15 cellular contexts compared by ENCODE assay signal in genomic region chr9:104879555-104880318, GRCh38. TPM values are rescaled to one million over a fixed set of nuclear protein-coding genes. Genes with fewer than 3 reads are reported as not detected.
A peak's percentile ranks its signal among the peaks of the same experiment; 100 is the strongest.
DNase-seq lines count a peak whose midpoint lies in the region; ATAC-seq and TF ChIP-seq lines count a peak whose summit lies in the region.
"Had no signal": no experiment of that assay in that cellular context is flagged by ENCODE, and none has a peak within 500 bp of the region (broad histone marks: within the 10 kb centered on the region; RNA-seq: fewer than 3 reads in every experiment).

No MANE protein-coding gene starts in this region.

- H3K9ac ChIP-seq in parathyroid adenoma: no peak overlapping the region

- no peak overlapping the region for H2AFZ ChIP-seq in parathyroid adenoma

- H3K4me3 ChIP-seq in body of pancreas: no peak overlapping the region
- H3K4me3 ChIP-seq in cardiac muscle cell: no peak overlapping the region
- no peak overlapping the region for H3K4me3 ChIP-seq in parathyroid adenoma (ENCODE audit: low read depth, low read length)
- H3K4me3 ChIP-seq: dorsolateral prefrontal cortex had no signal

- H3K4me2 ChIP-seq in parathyroid adenoma (ENCODE audit: low read length): no peak overlapping the region

- H3K27ac ChIP-seq in body of pancreas: no peak overlapping the region
- H3K27ac ChIP-seq in cardiac muscle cell: no peak overlapping the region
- H3K27ac ChIP-seq in parathyroid adenoma: peak overlapping the region; percentile 11

- WGBS in body of pancreas, 2 donors: 86 to 87% methylated on average over 6 of the region's 6 CpGs

- ATAC-seq in body of pancreas: peak; percentile 56
- ATAC-seq: activated CD4-positive, CD25-positive, alpha-beta regulatory T cell treated with anti-CD3 and anti-CD28 coated beads, Interleukin-2, amount 50 U/mL, for 24 hours had no signal

- H3K9me3 ChIP-seq in body of pancreas: no peaks in the 10 kb centered on the region
- H3K9me3 ChIP-seq in cardiac muscle cell (ENCODE audit: low read depth): no peaks in the 10 kb centered on the region
- H3K9me3 ChIP-seq in parathyroid adenoma (ENCODE audit: control insufficient read depth, low read length): no peaks in the 10 kb centered on the region

- DNase-seq in AG08396 (ENCODE audit: low spot score): peak; percentile 39
- DNase-seq in body of pancreas: no peak
- DNase-seq in cardiac muscle cell (ENCODE audit: low read depth in 1 of 2, low spot score in 1 of 2): peak; percentile 11 to 95
- DNase-seq in GM10248 (ENCODE audit: extremely low spot score): no peak
- DNase-seq in NCI-H1436 (lab: John Stamatoyannopoulos, UW): no peak
- no peak for DNase-seq in ureter (ENCODE audit: low spot score)
- no peak for DNase-seq in NCI-H2227 treated with DMSO at 0.1 percent for 48 hours (lab: John Stamatoyannopoulos, UW)
- DNase-seq: ACHN, activated gamma-delta T cell, DND-41, dorsolateral prefrontal cortex, NCI-H2081 treated with DMSO at 0.1 percent for 48 hours, SW 1271 had no signal

- CTCF ChIA-PET in GM10248 (lab: Yijun Ruan, JAX): interaction anchor here (2.8 kb wide), 1 partner anchor 17 kb away, joined by 12 read pairs; no protein-coding TSS in a partner anchor

- TF ChIP-seq POLR2A in body of pancreas (IDR thresholded peaks at IDR 0.05): no peak

- H3K79me2 ChIP-seq in parathyroid adenoma: no peaks in the 10 kb centered on the region

- H3K27me3 ChIP-seq in body of pancreas (no peaks in the 10 kb centered on the region), cardiac muscle cell (no peaks in the 10 kb centered on the region), parathyroid adenoma (ENCODE audit: control insufficient read depth, insufficient read depth, low read length) (no peaks in the 10 kb centered on the region)
- H3K27me3 ChIP-seq: dorsolateral prefrontal cortex had no signal

- POLR2A ChIA-PET in GM10248 (lab: Yijun Ruan, JAX): no interaction called here

- H3K4me1 ChIP-seq in body of pancreas (no peaks in the 10 kb centered on the region), cardiac muscle cell (ENCODE audit: low read depth) (no peaks in the 10 kb centered on the region), parathyroid adenoma (no peaks in the 10 kb centered on the region)

- peaks cover 0 to 7% of the 10 kb centered on the region in 2 donors for H3K36me3 ChIP-seq in body of pancreas (replicated peaks in 1 of 2; ENCODE audit: insufficient read depth in 1 of 2, low read depth in 2 of 2)
- H3K36me3 ChIP-seq in cardiac muscle cell: peaks cover 7% of the 10 kb centered on the region
- no peaks in the 10 kb centered on the region for H3K36me3 ChIP-seq in parathyroid adenoma (ENCODE audit: control insufficient read depth, insufficient read depth, low read length)

- intact Hi-C loops in body of pancreas (cut with DNase I): no loop called here

- TF ChIP-seq CTCF in body of pancreas (IDR thresholded peaks at IDR 0.05) (no peak), cardiac muscle cell (IDR thresholded peaks at IDR 0.05; ENCODE audit: low read depth, low read length) (no peak), parathyroid adenoma (IDR thresholded peaks at IDR 0.05) (no peak), GM10248 (IDR thresholded peaks at IDR 0.05; ENCODE audit: control extremely low read depth, extremely low read depth, low read depth, missing control alignments) (no peak)

RNA-seq across cellular contexts. Expression of gene ABCA1, which starts 48.2 kb away (rescaled TPM):
- total RNA-seq in body of pancreas: 10 to 100 TPM; 18.1 to 18.9 TPM
- total RNA-seq in cardiac muscle cell: 12.6 and 23.0 TPM in 2 replicates
- polyA plus RNA-seq in cardiac muscle cell: 2.5 and 6.7 TPM in 2 replicates
- 33.4 TPM for total RNA-seq in ureter

Comparison
In these comparisons a context has a peak if more than half of its experiments do, and no peak if none do; other contexts are left out.
1. DNase-seq: peak in AG08396 (single experiment) and cardiac muscle cell (2 of 2); none in body of pancreas (0 of 4), GM10248 (single experiment), NCI-H1436 (single experiment), ureter (single experiment) and NCI-H2227 treated with DMSO at 0.1 percent for 48 hours (single experiment).